Comparison of ENCODE assay signal across 10 cellular contexts in the genomic region with DNA sequence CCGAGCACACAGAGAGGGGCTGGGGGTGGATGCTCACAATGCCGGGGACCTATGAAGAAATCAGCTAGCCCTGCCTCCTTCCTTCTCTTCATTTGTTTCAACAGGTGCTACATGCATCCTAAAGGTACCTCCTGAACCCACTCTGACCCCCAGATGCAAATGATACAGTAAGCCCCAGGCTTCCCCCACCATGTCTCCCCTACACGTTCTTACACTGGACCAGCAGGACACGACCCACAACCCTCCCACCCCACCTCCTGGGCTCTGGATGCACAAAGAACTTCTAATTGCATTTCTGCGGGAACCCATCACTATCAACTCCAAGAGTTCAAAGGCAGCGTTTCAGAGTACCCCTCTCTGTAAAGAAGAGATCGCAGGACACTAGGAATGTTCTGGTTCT. TPM values are rescaled to one million over a fixed set of nuclear protein-coding genes. Genes with fewer than 3 reads are reported as not detected.
A peak's percentile ranks its signal among the peaks of the same experiment; 100 is the strongest.
DNase-seq lines count a peak whose midpoint lies in the region; ATAC-seq, FAIRE-seq and TF ChIP-seq lines count a peak whose summit lies in the region.
"Had no signal": no experiment of that assay in that cellular context is flagged by ENCODE, and none has a peak within 500 bp of the region (broad histone marks: within the 10 kb centered on the region; RNA-seq: fewer than 3 reads in every experiment).

No MANE protein-coding gene starts in this region.

- no peak for TF ChIP-seq CTCF in smooth muscle cell (IDR thresholded peaks at IDR 0.05; ENCODE audit: borderline replicate concordance, insufficient read depth, poor library complexity, severe bottlenecking)
- TF ChIP-seq CTCF in PC-9 (conservative IDR thresholded peaks at IDR 0.05) = no peak

- POLR2A ChIA-PET in PC-9 (lab: Charles Lee; ENCODE audit: unreplicated experiment) = no interaction called here

- no peaks in the 10 kb centered on the region for H3K9me2 ChIP-seq in PC-9 (ENCODE audit: insufficient read depth)

- peaks cover 53% of the 10 kb centered on the region for H3K4me1 Mint-ChIP-seq in T-helper 17 cell

- H3K4me3 Mint-ChIP-seq in T-helper 17 cell = peak overlapping the region; percentile 99

- peaks cover 59% of the 10 kb centered on the region for H4K20me1 ChIP-seq in smooth muscle cell (ENCODE audit: low read depth)
- H4K20me1 ChIP-seq in PC-9 (ENCODE audit: insufficient read depth) = no peaks in the 10 kb centered on the region

- H3K9ac ChIP-seq in iPS-18a (ENCODE audit: low read length) (no peak overlapping the region), smooth muscle cell (ENCODE audit: low read depth) (no peak overlapping the region)

- no peak overlapping the region for H2AFZ ChIP-seq in smooth muscle cell (ENCODE audit: low read depth)
- H2AFZ ChIP-seq in PC-9 = no peak overlapping the region

- peaks cover 48% of the 10 kb centered on the region for H3K4me1 ChIP-seq in iPS-18a (ENCODE audit: control insufficient read depth, low read depth, low read length)
- peaks cover 21% of the 10 kb centered on the region for H3K4me1 ChIP-seq in smooth muscle cell (ENCODE audit: low read depth)
- no peaks in the 10 kb centered on the region for H3K4me1 ChIP-seq in PC-9 (replicated peaks; ENCODE audit: insufficient read depth)

- H3K27ac ChIP-seq in iPS-18a (ENCODE audit: low read length) (no peak overlapping the region), smooth muscle cell (ENCODE audit: low read depth) (peak overlapping the region; percentile 4), PC-9 (no peak overlapping the region)
- H3K27ac ChIP-seq: 22Rv1 had no signal

- peaks cover 9% of the 10 kb centered on the region for H3F3A ChIP-seq in smooth muscle cell (ENCODE audit: low read depth)
- no peaks in the 10 kb centered on the region for H3F3A ChIP-seq in PC-9 (ENCODE audit: insufficient read depth, low read depth)

- no TSS peak for BruUV-seq in PC-9 (replicated peaks; lab: Mats Ljungman, UMichigan)

- intact Hi-C loops in PC-9 (cut with micrococcal nuclease; ENCODE audit: unreplicated experiment) = no loop called here

- H3K4me2 ChIP-seq in smooth muscle cell = peak overlapping the region; percentile 87
- no peak overlapping the region for H3K4me2 ChIP-seq in PC-9

- H3K36me3 Mint-ChIP-seq in T-helper 17 cell (ENCODE audit: low read depth) = peaks cover 5% of the 10 kb centered on the region

- FAIRE-seq in RCC 7860 (lab: Jason Lieb, UNC) = no peak

- H3K9me3 ChIP-seq in T-helper 17 cell (ENCODE audit: control insufficient read depth, low read length, poor library complexity, severe bottlenecking) (no peaks in the 10 kb centered on the region), iPS-18a (ENCODE audit: control insufficient read depth, low read depth, low read length) (no peaks in the 10 kb centered on the region), smooth muscle cell (replicated peaks; ENCODE audit: low read depth) (no peaks in the 10 kb centered on the region), PC-9 (ENCODE audit: insufficient read depth, low read depth) (no peaks in the 10 kb centered on the region)

- peak overlapping the region; percentile 98 for H3K27ac Mint-ChIP-seq in T-helper 17 cell

- H3K4me3 ChIP-seq in iPS-18a (ENCODE audit: low read length) (peak overlapping the region; percentile 53), smooth muscle cell (peak overlapping the region; percentile 72), PC-9 (no peak overlapping the region)

- CTCF ChIA-PET in PC-9 (lab: Charles Lee) = interaction anchor here (1.0 kb wide), 1 partner anchor 237 kb away, joined by 3 read pairs; no protein-coding TSS in a partner anchor

- H3K79me2 ChIP-seq in smooth muscle cell (ENCODE audit: low read depth) (peaks cover 24% of the 10 kb centered on the region), PC-9 (ENCODE audit: low read depth) (no peaks in the 10 kb centered on the region)

- no peaks in the 10 kb centered on the region for H3K27me3 Mint-ChIP-seq in T-helper 17 cell

- 52% methylated on average over 7 of the region's 7 CpGs for WGBS in smooth muscle cell (ENCODE audit: low lambda C conversion rate)

- ATAC-seq in T-helper 17 cell = no peak
- no peak for ATAC-seq in GM19452 (IDR thresholded peaks at IDR 0.05; ENCODE audit: unreplicated experiment)

- no peaks in the 10 kb centered on the region for H3K36me3 ChIP-seq in iPS-18a (ENCODE audit: control insufficient read depth, low read depth, low read length)
- no peaks in the 10 kb centered on the region for H3K36me3 ChIP-seq in smooth muscle cell (ENCODE audit: low read depth)
- no peaks in the 10 kb centered on the region for H3K36me3 ChIP-seq in PC-9 (ENCODE audit: low read depth)

- peaks cover 34% of the 10 kb centered on the region for H3K27me3 ChIP-seq in iPS-18a (ENCODE audit: control insufficient read depth, insufficient read depth, low read length)
- H3K27me3 ChIP-seq in smooth muscle cell (ENCODE audit: low read depth) = no peaks in the 10 kb centered on the region
- peaks cover 13% of the 10 kb centered on the region; the same call in 1 of the 2 replicates for H3K27me3 ChIP-seq in PC-9 (ENCODE audit: insufficient read depth, low read depth)

- DNase-seq in NK-92 treated with Interleukin-12 subunit alpha and Interleukin-12 subunit beta, amount 100 ng/mL, for 24 hours (lab: John Stamatoyannopoulos, UW) = peak; percentile 22
- DNase-seq in NK-92 (lab: John Stamatoyannopoulos, UW; ENCODE audit: unreplicated experiment) (no peak), T-helper 17 cell (no peak), smooth muscle cell (lab: John Stamatoyannopoulos, UW; ENCODE audit: unreplicated experiment) (no peak), RCC 7860 (ENCODE audit: low spot score) (no peak), PC-9 (no peak)
- DNase-seq: cortex of kidney had no signal

RNA-seq across cellular contexts. Expression of gene XYLT1, which starts 2.1 kb away (rescaled TPM):
- total RNA-seq in T-helper 17 cell (10 to 100 TPM; 33.8 to 57.3 TPM), smooth muscle cell (19.9 and 22.4 TPM in 2 replicates), PC-9 (2021) (1.3 and 1.7 TPM in 2 replicates)
- 8.2 and 9.5 TPM in 2 replicates for polyA plus RNA-seq in smooth muscle cell
